ENCODE assay signal across 1 cellular context in genomic region chr9:93265972-93266371, GRCh38.
TF ChIP-seq lines count a peak whose summit lies in the region.

No MANE protein-coding gene starts in this region.

TF ChIP-seq in SK-N-SH treated with all-trans-retinoic acid at 6 μM for 48 hours, 23 proteins besides CTCF, POLR2A, EP300 and RAD21 (continued from another document):
- no peak for TF ChIP-seq PATZ1 (CRISPR knock-in tag; IDR thresholded peaks at IDR 0.05; ENCODE audit: borderline replicate concordance)
- no peak for TF ChIP-seq ISL1 (CRISPR knock-in tag; IDR thresholded peaks at IDR 0.05)
- TF ChIP-seq GLIS3 (CRISPR knock-in tag; IDR thresholded peaks at IDR 0.05) = no peak
- TF ChIP-seq TCF4 (CRISPR knock-in tag; IDR thresholded peaks at IDR 0.05; ENCODE audit: borderline replicate concordance) = no peak
- TF ChIP-seq ZNF565 (CRISPR knock-in tag; conservative IDR thresholded peaks at IDR 0.05; ENCODE audit: low read depth) = no peak
- TF ChIP-seq ZFP30 (CRISPR knock-in tag; IDR thresholded peaks at IDR 0.05) = no peak
- no peak for TF ChIP-seq ZC3H10 (CRISPR knock-in tag; IDR thresholded peaks at IDR 0.05)
- no peak for TF ChIP-seq CREB5 (CRISPR knock-in tag; IDR thresholded peaks at IDR 0.05; ENCODE audit: low read depth)
- no peak for TF ChIP-seq POU6F1 (CRISPR knock-in tag; IDR thresholded peaks at IDR 0.05; ENCODE audit: borderline replicate concordance, low read depth)
- TF ChIP-seq ZNF8 (CRISPR knock-in tag; IDR thresholded peaks at IDR 0.05) = no peak
- TF ChIP-seq OSR1 (CRISPR knock-in tag; IDR thresholded peaks at IDR 0.05) = no peak
- no peak for TF ChIP-seq TOX (CRISPR knock-in tag; IDR thresholded peaks at IDR 0.05; ENCODE audit: borderline replicate concordance)
- TF ChIP-seq SNAI2 (CRISPR knock-in tag; IDR thresholded peaks at IDR 0.05) = no peak
TF ChIP-seq in SK-N-SH treated with all-trans-retinoic acid at 6 μM for 48 hours: peak in this region for 0.
